1 cellular context compared by ENCODE assay signal in genomic region chr16:67858448-67858993, GRCh38.
TF ChIP-seq lines count a peak whose summit lies in the region.

No MANE protein-coding gene starts in this region.

TF ChIP-seq in WTC11, 78 proteins besides CTCF, POLR2A, EP300 and RAD21 (continued from another document):
- TF ChIP-seq MYBL2 (CRISPR knock-in tag; IDR thresholded peaks at IDR 0.05) (no peak), ZBTB21 (CRISPR knock-in tag; IDR thresholded peaks at IDR 0.05; ENCODE audit: borderline replicate concordance) (no peak), ZNF138 (CRISPR knock-in tag; conservative IDR thresholded peaks at IDR 0.05) (no peak), HMGXB4 (CRISPR knock-in tag; IDR thresholded peaks at IDR 0.05) (no peak)
- TF ChIP-seq, protein P1, sequence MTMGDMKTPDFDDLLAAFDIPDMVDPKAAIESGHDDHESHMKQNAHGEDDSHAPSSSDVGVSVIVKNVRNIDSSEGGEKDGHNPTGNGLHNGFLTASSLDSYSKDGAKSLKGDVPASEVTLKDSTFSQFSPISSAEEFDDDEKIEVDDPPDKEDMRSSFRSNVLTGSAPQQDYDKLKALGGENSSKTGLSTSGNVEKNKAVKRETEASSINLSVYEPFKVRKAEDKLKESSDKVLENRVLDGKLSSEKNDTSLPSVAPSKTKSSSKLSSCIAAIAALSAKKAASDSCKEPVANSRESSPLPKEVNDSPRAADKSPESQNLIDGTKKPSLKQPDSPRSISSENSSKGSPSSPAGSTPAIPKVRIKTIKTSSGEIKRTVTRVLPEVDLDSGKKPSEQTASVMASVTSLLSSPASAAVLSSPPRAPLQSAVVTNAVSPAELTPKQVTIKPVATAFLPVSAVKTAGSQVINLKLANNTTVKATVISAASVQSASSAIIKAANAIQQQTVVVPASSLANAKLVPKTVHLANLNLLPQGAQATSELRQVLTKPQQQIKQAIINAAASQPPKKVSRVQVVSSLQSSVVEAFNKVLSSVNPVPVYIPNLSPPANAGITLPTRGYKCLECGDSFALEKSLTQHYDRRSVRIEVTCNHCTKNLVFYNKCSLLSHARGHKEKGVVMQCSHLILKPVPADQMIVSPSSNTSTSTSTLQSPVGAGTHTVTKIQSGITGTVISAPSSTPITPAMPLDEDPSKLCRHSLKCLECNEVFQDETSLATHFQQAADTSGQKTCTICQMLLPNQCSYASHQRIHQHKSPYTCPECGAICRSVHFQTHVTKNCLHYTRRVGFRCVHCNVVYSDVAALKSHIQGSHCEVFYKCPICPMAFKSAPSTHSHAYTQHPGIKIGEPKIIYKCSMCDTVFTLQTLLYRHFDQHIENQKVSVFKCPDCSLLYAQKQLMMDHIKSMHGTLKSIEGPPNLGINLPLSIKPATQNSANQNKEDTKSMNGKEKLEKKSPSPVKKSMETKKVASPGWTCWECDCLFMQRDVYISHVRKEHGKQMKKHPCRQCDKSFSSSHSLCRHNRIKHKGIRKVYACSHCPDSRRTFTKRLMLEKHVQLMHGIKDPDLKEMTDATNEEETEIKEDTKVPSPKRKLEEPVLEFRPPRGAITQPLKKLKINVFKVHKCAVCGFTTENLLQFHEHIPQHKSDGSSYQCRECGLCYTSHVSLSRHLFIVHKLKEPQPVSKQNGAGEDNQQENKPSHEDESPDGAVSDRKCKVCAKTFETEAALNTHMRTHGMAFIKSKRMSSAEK (CRISPR knock-in tag; IDR thresholded peaks at IDR 0.05; ENCODE audit: borderline replicate concordance): no peak
- TF ChIP-seq, protein P2, sequence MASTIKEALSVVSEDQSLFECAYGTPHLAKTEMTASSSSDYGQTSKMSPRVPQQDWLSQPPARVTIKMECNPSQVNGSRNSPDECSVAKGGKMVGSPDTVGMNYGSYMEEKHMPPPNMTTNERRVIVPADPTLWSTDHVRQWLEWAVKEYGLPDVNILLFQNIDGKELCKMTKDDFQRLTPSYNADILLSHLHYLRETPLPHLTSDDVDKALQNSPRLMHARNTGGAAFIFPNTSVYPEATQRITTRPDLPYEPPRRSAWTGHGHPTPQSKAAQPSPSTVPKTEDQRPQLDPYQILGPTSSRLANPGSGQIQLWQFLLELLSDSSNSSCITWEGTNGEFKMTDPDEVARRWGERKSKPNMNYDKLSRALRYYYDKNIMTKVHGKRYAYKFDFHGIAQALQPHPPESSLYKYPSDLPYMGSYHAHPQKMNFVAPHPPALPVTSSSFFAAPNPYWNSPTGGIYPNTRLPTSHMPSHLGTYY (CRISPR knock-in tag; IDR thresholded peaks at IDR 0.05): no peak
